In the genomic region with DNA sequence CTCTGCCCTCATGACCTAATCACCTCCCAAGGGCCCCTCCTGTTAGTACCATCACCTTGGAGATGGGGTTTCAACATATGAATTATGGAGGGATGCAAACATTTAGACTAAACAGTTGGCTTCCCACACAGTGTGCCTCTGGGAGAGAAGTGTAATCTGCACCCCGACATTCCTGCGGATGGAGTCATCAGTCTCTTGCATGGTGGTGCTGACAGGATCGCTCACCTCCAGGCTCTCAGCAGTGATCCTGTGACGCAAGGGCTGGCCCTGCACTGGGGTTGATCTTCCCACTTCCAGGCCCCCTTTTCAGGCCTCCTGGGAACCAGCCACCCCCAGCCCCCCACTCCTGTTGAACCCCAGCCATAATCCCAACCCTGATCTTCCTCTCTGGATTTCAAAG, we compare ENCODE assay signal across 22 cellular contexts. TPM values are rescaled to one million over a fixed set of nuclear protein-coding genes. Genes with fewer than 3 reads are reported as not detected.
A peak's percentile ranks its signal among the peaks of the same experiment; 100 is the strongest.
DNase-seq lines count a peak whose midpoint lies in the region; ATAC-seq and TF ChIP-seq lines count a peak whose summit lies in the region.
"Had no signal": no experiment of that assay in that cellular context is flagged by ENCODE, and none has a peak within 500 bp of the region (broad histone marks: within the 10 kb centered on the region; RNA-seq: fewer than 3 reads in every experiment).

No MANE protein-coding gene starts in this region.

- intact Hi-C loops in Right ventricle myocardium superior (cut with DNase I) (no loop called here), cardiac septum (cut with DNase I) (no loop called here)

- no peak for TF ChIP-seq CTCF in RWPE1 (conservative IDR thresholded peaks at IDR 0.05; ENCODE audit: low read depth)

- DNase-seq in Right ventricle myocardium superior (no peak), cardiac septum (ENCODE audit: low spot score) (no peak), RWPE1 (ENCODE audit: low spot score) (peak; percentile 83), skeletal muscle cell (ENCODE audit: low read depth) (peak; percentile 81), NCI-H748 treated with DMSO at 0.1 percent for 48 hours (lab: John Stamatoyannopoulos, UW) (no peak)
- no peak for DNase-seq in activated CD4-positive, CD25-positive, alpha-beta regulatory T cell treated with anti-CD3 and anti-CD28 coated beads, Interleukin-2, amount 50 U/mL, for 72 hours
- no peak for DNase-seq in activated CD4-positive, alpha-beta T cell treated with anti-CD3 and anti-CD28 coated beads, Interleukin-2, amount 50 U/mL, for 1 hour
- DNase-seq: 8988T; activated CD4-positive, alpha-beta T cell treated with anti-CD3 and anti-CD28 coated beads, Interleukin-2, amount 50 U/mL, for 48 hours; activated naive CD8-positive, alpha-beta T cell treated with anti-CD3 and anti-CD28 coated beads, Interleukin-2, amount 10 ng/mL, durations not matched to agents 7 days and 5 days; activated T-cell treated with anti-CD3 and anti-CD28 coated beads, Interleukin-2, amount 50 U/mL, for 48 hours; CD4-positive, alpha-beta memory T cell; cerebellar nuclear complex; DMS79 treated with DMSO at 0.1 percent for 48 hours; hypothalamus; Karpas-422; NCI-H1436; ovary; stimulated activated naive B cell treated with anti-CD40 and anti-IgM and Interleukin-4, amounts not matched to agents 10 μg/mL and 1 μg/mL and 100 μg/mL, for 72 hours; transverse colon had no signal

- CTCF ChIA-PET in RWPE1 (lab: Yijun Ruan, JAX), result no interaction called here

- POLR2A ChIA-PET in RWPE1 (lab: Yijun Ruan, JAX; ENCODE audit: low non-redundant PET), result no interaction called here

- H3K27ac ChIP-seq in RWPE1, result no peak overlapping the region
- H3K27ac ChIP-seq: ovary, transverse colon had no signal

- peak; percentile 56 for ATAC-seq in Right ventricle myocardium superior (ENCODE audit: poor library complexity)
- ATAC-seq in esophagus mucosa, result peak; percentile 45
- ATAC-seq: stimulated activated naive B cell treated with anti-CD40 and anti-IgM and Interleukin-4, amounts not matched to agents 10 μg/mL and 1 μg/mL and 100 μg/mL, for 72 hours had no signal

- H3K4me3 ChIP-seq in skeletal muscle cell (ENCODE audit: low read depth, low read length), result no peak overlapping the region
- H3K4me3 ChIP-seq: ovary, transverse colon had no signal

RNA-seq across cellular contexts. Expression of a gene that starts 16.0 kb away (rescaled TPM):
- 27.8 TPM for total RNA-seq in Right ventricle myocardium superior
- total RNA-seq in cardiac septum, result 11.9 TPM
- 0.20 TPM for total RNA-seq in esophagus mucosa
- total RNA-seq: endothelial cell of umbilical vein had no signal

RNA-seq across cellular contexts. Expression of a gene that starts 47.5 kb away (rescaled TPM):
- total RNA-seq in Right ventricle myocardium superior, result 205 TPM
- total RNA-seq in cardiac septum, result 139 TPM
- 88.0 TPM for total RNA-seq in esophagus mucosa

RNA-seq across cellular contexts. Expression of a gene that starts 52.8 kb away (rescaled TPM):
- total RNA-seq in Right ventricle myocardium superior (73.2 TPM), cardiac septum (49.2 TPM), esophagus mucosa (33.6 TPM)

Comparison
In these comparisons a context has a peak if more than half of its experiments do, and no peak if none do; other contexts are left out.
1. DNase-seq: peak in RWPE1 (single experiment) and skeletal muscle cell (single experiment); none in Right ventricle myocardium superior (single experiment), cardiac septum (single experiment), activated CD4-positive, CD25-positive, alpha-beta regulatory T cell treated with anti-CD3 and anti-CD28 coated beads, Interleukin-2, amount 50 U/mL, for 72 hours (single experiment), activated CD4-positive, alpha-beta T cell treated with anti-CD3 and anti-CD28 coated beads, Interleukin-2, amount 50 U/mL, for 1 hour (single experiment) and NCI-H748 treated with DMSO at 0.1 percent for 48 hours (single experiment).
2. RNA of a gene that starts 16.0 kb away (total RNA-seq): 27.8 TPM in Right ventricle myocardium superior (single experiment) and 11.9 TPM in cardiac septum (single experiment); 0.20 TPM in esophagus mucosa (single experiment); every median in the first group is over 10 times any median in the second.